ENCODE assay signal across 8 cellular contexts in genomic region chr13:90188237-90188636, GRCh38.
"Had no signal": no experiment of that assay in that cellular context is flagged by ENCODE, and none has a peak within 500 bp of the region (broad histone marks: within the 10 kb centered on the region; RNA-seq: fewer than 3 reads in every experiment).

No MANE protein-coding gene starts in this region.

- DNase-seq: GDM1, GF-D8 had no signal

- ATAC-seq: GM12878 had no signal

- H3K4me3 ChIP-seq: GM12878 had no signal

- FAIRE-seq: G401.6, GM12878, GM12891, GM12892, GM18507, GM19239 had no signal
